In the genomic region with DNA sequence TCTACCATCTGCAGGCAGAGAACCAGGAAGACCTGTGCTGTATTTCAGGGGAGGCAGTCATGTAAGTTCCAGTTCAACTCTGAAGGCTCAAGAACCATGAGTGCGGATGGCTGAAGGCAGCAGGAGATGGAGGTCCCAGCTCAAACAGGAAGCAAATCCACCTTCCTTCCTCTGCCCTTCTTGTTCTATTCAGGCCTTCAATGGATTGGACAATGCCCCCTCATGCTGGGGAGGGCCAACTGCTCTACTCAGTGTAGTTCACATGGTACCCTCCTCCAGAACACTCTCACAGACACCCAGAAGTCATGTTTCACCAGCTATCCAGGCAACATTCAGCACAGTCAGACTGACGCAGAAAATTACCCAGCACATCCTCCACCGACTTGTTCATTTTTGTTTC, we compare ENCODE assay signal across 28 cellular contexts.
"Had no signal": no experiment of that assay in that cellular context is flagged by ENCODE, and none has a peak within 500 bp of the region (broad histone marks: within the 10 kb centered on the region; RNA-seq: fewer than 3 reads in every experiment).

No MANE protein-coding gene starts in this region.

- H3K27me3 Mint-ChIP-seq: progenitor cell of endocrine pancreas had no signal

- H3K9me3 Mint-ChIP-seq: naive thymus-derived CD4-positive, alpha-beta T cell; natural killer cell treated with Interleukin-12 subunit alpha and Interleukin-12 subunit beta and Interleukin-15 and Interleukin-18, amount 100 ng/mL, for 72 hours had no signal

- H3K4me1 Mint-ChIP-seq: mesothelial cell of epicardium had no signal

- ATAC-seq: left cardiac atrium; left lobe of liver; lower lobe of right lung; naive thymus-derived CD4-positive, alpha-beta T cell; natural killer cell treated with Interleukin-12 subunit alpha and Interleukin-12 subunit beta and Interleukin-15 and Interleukin-18, amount 100 ng/mL, for 72 hours; sciatic nerve; stimulated activated naive B cell treated with anti-CD40 and anti-IgM and Interleukin-4, amounts not matched to agents 10 μg/mL and 1 μg/mL and 100 μg/mL, for 72 hours; stimulated activated naive CD8-positive, alpha-beta T cell treated with anti-CD3 and anti-CD28 coated beads, Interleukin-15, Interleukin-2, amounts not matched to agents 100 U/mL and 50 U/mL, for 24 hours; upper lobe of right lung had no signal

- H3K4me3 ChIP-seq: lower lobe of right lung, ovary, right atrium auricular region, skin epidermis, stomach, testis, thyroid gland, transverse colon, upper lobe of right lung had no signal

- H3K36me3 Mint-ChIP-seq: mesothelial cell of epicardium; naive thymus-derived CD4-positive, alpha-beta T cell; natural killer cell treated with Interleukin-12 subunit alpha and Interleukin-12 subunit beta and Interleukin-15 and Interleukin-18, amount 100 ng/mL, for 72 hours; stimulated activated naive B cell treated with anti-CD40 and anti-IgM and Interleukin-4, amounts not matched to agents 10 μg/mL and 1 μg/mL and 100 μg/mL, for 72 hours had no signal

- H3K36me3 ChIP-seq: lower lobe of right lung, ovary, right atrium auricular region, stomach, thyroid gland, transverse colon, upper lobe of right lung had no signal

- H3K4me1 ChIP-seq: right atrium auricular region, testis had no signal

- H3K27ac Mint-ChIP-seq: mesothelial cell of epicardium; naive thymus-derived CD4-positive, alpha-beta T cell; natural killer cell treated with Interleukin-12 subunit alpha and Interleukin-12 subunit beta and Interleukin-15 and Interleukin-18, amount 100 ng/mL, for 72 hours; progenitor cell of endocrine pancreas; stimulated activated naive B cell treated with anti-CD40 and anti-IgM and Interleukin-4, amounts not matched to agents 10 μg/mL and 1 μg/mL and 100 μg/mL, for 72 hours had no signal

- H3K4me3 Mint-ChIP-seq: mesothelial cell of epicardium; naive thymus-derived CD4-positive, alpha-beta T cell; natural killer cell treated with Interleukin-12 subunit alpha and Interleukin-12 subunit beta and Interleukin-15 and Interleukin-18, amount 100 ng/mL, for 72 hours; stimulated activated naive B cell treated with anti-CD40 and anti-IgM and Interleukin-4, amounts not matched to agents 10 μg/mL and 1 μg/mL and 100 μg/mL, for 72 hours had no signal

- DNase-seq: hippocampal formation; kidney glomerular epithelial cell; left cardiac atrium; lower lobe of right lung; mammary epithelial cell; mesendoderm; naive thymus-derived CD4-positive, alpha-beta T cell; ovary; stimulated activated CD4-positive, alpha-beta T cell treated with anti-CD3 and anti-CD28 coated beads, Interleukin-12 subunit alpha, Interleukin-12 subunit beta, amount 100 ng/mL, for 4 hours; stimulated activated CD4-positive, alpha-beta T cell treated with anti-CD3 and anti-CD28 coated beads, Interleukin-15, amount 100 ng/mL, for 24 hours; stimulated activated CD4-positive, alpha-beta T cell treated with anti-CD3 and anti-CD28 coated beads, Interleukin-2, amount 100 ng/mL, for 24 hours; stimulated activated CD4-positive, alpha-beta T cell treated with anti-CD3 and anti-CD28 coated beads, Interleukin-4, amount 100 ng/mL, for 1 hour; stimulated activated naive B cell treated with anti-CD40 and anti-IgM and Interleukin-4, amounts not matched to agents 10 μg/mL and 1 μg/mL and 100 μg/mL, for 72 hours; stimulated activated naive CD8-positive, alpha-beta T cell treated with anti-CD3 and anti-CD28 coated beads, Interleukin-15, Interleukin-2, amounts not matched to agents 100 U/mL and 50 U/mL, for 24 hours; stomach; testis; thyroid gland; transverse colon; upper lobe of right lung had no signal

- H3K27ac ChIP-seq: lower lobe of right lung, ovary, right atrium auricular region, skin epidermis, stomach, testis, thyroid gland, transverse colon, upper lobe of right lung had no signal

- FAIRE-seq: keratinocyte, urothelium cell line had no signal

- H3K27me3 ChIP-seq: ovary, right atrium auricular region, stomach, testis, thyroid gland, transverse colon, upper lobe of right lung had no signal

- H3K9me3 ChIP-seq: lower lobe of right lung, ovary, right atrium auricular region, stomach, testis, thyroid gland, transverse colon, upper lobe of right lung had no signal
